Comparison of ENCODE assay signal across 11 cellular contexts in the genomic region with DNA sequence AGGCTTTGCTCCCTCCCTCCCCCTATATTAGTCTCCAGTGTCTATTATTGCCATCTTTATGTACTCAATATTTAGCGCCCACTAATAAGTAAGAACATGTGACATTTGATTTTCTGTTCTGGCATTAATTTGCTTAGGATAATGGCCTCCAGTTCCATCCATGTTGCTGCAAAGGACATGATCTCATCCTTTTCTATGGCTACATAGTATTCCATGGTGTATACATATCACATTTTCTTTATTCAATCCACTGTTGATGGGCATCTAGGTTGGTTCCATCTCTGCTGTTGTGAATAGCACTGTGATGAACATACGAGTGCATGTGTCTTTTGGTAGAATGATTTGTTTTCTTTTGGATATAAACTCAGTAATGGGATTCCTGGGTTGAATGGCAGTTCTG.
"Had no signal": no experiment of that assay in that cellular context is flagged by ENCODE, and none has a peak within 500 bp of the region (broad histone marks: within the 10 kb centered on the region; RNA-seq: fewer than 3 reads in every experiment).

No MANE protein-coding gene starts in this region.

- H3K4me2 ChIP-seq: GM23338 had no signal

- H3K4me1 Mint-ChIP-seq: GM23338, H9 had no signal

- H3K9ac ChIP-seq: GM23248 had no signal

- H3K27ac Mint-ChIP-seq: GM23338, H9, HFFc6 had no signal

- H3K36me3 ChIP-seq: HAP-1 had no signal

- H3K4me3 Mint-ChIP-seq: GM23338, H9, HFFc6 had no signal

- H3K4me3 ChIP-seq: GM23248, GM23338, HAP-1 had no signal

- H3K9me3 ChIP-seq: HAP-1 had no signal

- DNase-seq: GM23248, GOT3, H7, H9, HCEC 1CT, HFFc6 had no signal

- H3K27ac ChIP-seq: GM23248 had no signal

- FAIRE-seq: H1, H54 had no signal

- H2AFZ ChIP-seq: GM23248, GM23338 had no signal

- ATAC-seq: GM23338, HCT116 had no signal

- H3K4me1 ChIP-seq: HAP-1 had no signal
